ENCODE assay signal across 7 cellular contexts in genomic region chr15:99213187-99213811, GRCh38. TPM values are rescaled to one million over a fixed set of nuclear protein-coding genes. Genes with fewer than 3 reads are reported as not detected.
A peak's percentile ranks its signal among the peaks of the same experiment; 100 is the strongest.
DNase-seq lines count a peak whose midpoint lies in the region; ATAC-seq, FAIRE-seq and TF ChIP-seq lines count a peak whose summit lies in the region.

No MANE protein-coding gene starts in this region.

- H3K4me1 ChIP-seq in HepG2 (ENCODE audit: insufficient read depth, low read length): no peaks in the 10 kb centered on the region

- TF ChIP-seq CTCF in GM13976 (IDR thresholded peaks at IDR 0.05; ENCODE audit: borderline replicate concordance, control extremely low read depth, extremely low read depth, insufficient read depth, missing control alignments): peak; percentile 76
- peak; percentile 87 for TF ChIP-seq CTCF in HepG2 (CRISPR knock-in tag; IDR thresholded peaks at IDR 0.05)

- intact Hi-C loops in HepG2 (cut with micrococcal nuclease; ENCODE audit: unreplicated experiment): loop anchor here (1.0 kb wide), 3 partner anchors 108 to 137 kb away; partner anchors contain the start of gene SYNM

- TF ChIP-seq EP300 in HepG2 (IDR thresholded peaks at IDR 0.05; ENCODE audit: low read depth in 2 of 2, low read length in 2 of 2) (no peak), HepG2 (CRISPR knock-in tag; IDR thresholded peaks at IDR 0.05; ENCODE audit: borderline replicate concordance) (no peak)

- DNase-seq in GM13976 (ENCODE audit: low spot score) (peak; percentile 70), NCI-H2196 (lab: John Stamatoyannopoulos, UW; ENCODE audit: unreplicated experiment) (peak; percentile 45), HepG2 (ENCODE audit: low spot score) (peak; percentile 40)
- DNase-seq in activated CD4-positive, alpha-beta T cell treated with anti-CD3 and anti-CD28 coated beads for 4 hours: peak; percentile 34 to 53
- DNase-seq in stimulated activated CD4-positive, alpha-beta T cell treated with anti-CD3 and anti-CD28 coated beads, Interleukin-4, amount 100 ng/mL, for 4 hours: peak; percentile 38 to 56

- H4K20me1 ChIP-seq in HepG2 (ENCODE audit: insufficient read depth, low read length): no peaks in the 10 kb centered on the region

- WGBS in HepG2 (ENCODE audit: low lambda C conversion rate): 0% methylated on average over 1 of the region's 1 CpG

- TF ChIP-seq POLR2A in HepG2 (IDR thresholded peaks at IDR 0.05; ENCODE audit: insufficient read depth in 1 of 2, low read depth in 2 of 2, low read length in 2 of 2): no peak

- POLR2A ChIA-PET in HepG2 (lab: Yijun Ruan, JAX): no interaction called here

- H3K27ac ChIP-seq in HepG2 (ENCODE audit: extremely low read length, insufficient read depth, low read length): no peak overlapping the region

- CTCF ChIA-PET in HepG2 (lab: Yijun Ruan, JAX; ENCODE audit: low intra/inter-chr PET ratio, low total read pairs): interaction anchor here (1.3 to 2.7 kb wide), 4 partner anchors 109 to 771 kb away, joined by 4 to 35 read pairs (median 14); partner anchors contain the start of gene SYNM

- H3K36me3 ChIP-seq in HepG2 (replicated peaks in 1 of 2; ENCODE audit: control insufficient read depth in 1 of 2, insufficient read depth in 2 of 2, low read length in 2 of 2): peaks cover 2 to 22% of the 10 kb centered on the region in 2 experiments

- no peak overlapping the region for H3K4me2 ChIP-seq in HepG2 (ENCODE audit: low read depth, low read length)

- TF ChIP-seq RAD21 in HepG2 (CRISPR knock-in tag; IDR thresholded peaks at IDR 0.05): peak; percentile 84

- ATAC-seq in HG02798 (IDR thresholded peaks at IDR 0.05; ENCODE audit: poor library complexity, unreplicated experiment) (peak; percentile 79), HepG2 (peak; percentile 85)

- H3K4me3 ChIP-seq in HepG2 (replicated peaks in 1 of 3; ENCODE audit: insufficient read depth in 1 of 3, low read depth in 2 of 3, low read length in 3 of 3): no peak overlapping the region

- BruUV-seq in HepG2 (replicated peaks; lab: Mats Ljungman, UMichigan): no TSS peak

- FAIRE-seq in colon (lab: Jason Lieb, UNC): peak; percentile 57
- FAIRE-seq in HepG2 (lab: Jason Lieb, UNC): peak; percentile 81

- no peaks in the 10 kb centered on the region for H3K9me3 ChIP-seq in HepG2 (ENCODE audit: low read length)

- H3K9ac ChIP-seq in HepG2 (ENCODE audit: insufficient read depth, low read depth, low read length): no peak overlapping the region

- H2AFZ ChIP-seq in HepG2 (ENCODE audit: low read length): no peak overlapping the region

- in situ Hi-C loops in GM13976 (cut with MboI; ENCODE audit: low sequenced_read_pairs, unreplicated experiment) (loop anchor here (5.0 kb wide), 1 partner anchor 116 kb away; no protein-coding TSS in a partner anchor), HepG2 (cut with HindIII; ENCODE audit: extremely low pct_ligation_motif_present, low pct_unique_long_range_greater_than_20kb) (loop anchor here (5.0 kb wide), 1 partner anchor 111 kb away; no protein-coding TSS in a partner anchor)

- H3K79me2 ChIP-seq in HepG2 (ENCODE audit: insufficient read depth, low read length): no peaks in the 10 kb centered on the region

- no peaks in the 10 kb centered on the region for H3K27me3 ChIP-seq in HepG2 (ENCODE audit: control insufficient read depth in 1 of 2, insufficient read depth in 2 of 2, low read length in 2 of 2)

TF ChIP-seq in HepG2, 621 proteins besides CTCF, POLR2A, EP300 and RAD21 (continues in another document):
- TF ChIP-seq SPEN (CRISPR knock-in tag; IDR thresholded peaks at IDR 0.05; ENCODE audit: low read depth) (no peak), CCAR2 (optimal IDR thresholded peaks at IDR 0.05; ENCODE audit: low read depth, low read length) (no peak), ZFP36L2 (CRISPR knock-in tag; IDR thresholded peaks at IDR 0.05) (no peak), ZNF17 (CRISPR knock-in tag; IDR thresholded peaks at IDR 0.05) (no peak)

RNA-seq across cellular contexts. Expression of gene TTC23, which starts 36.1 kb away (rescaled TPM):
- 11.7 and 17.2 TPM in 2 replicates for total RNA-seq in HepG2 (2016; rRNA removed; fragmentation: Illumina TruSeq; extraction: Trizol)
- 3.1 TPM in 2 replicates for total RNA-seq in HepG2 (2016; cell fraction: cytosol; rRNA removed; fragmentation: Illumina TruSeq; extraction: Trizol; ENCODE audit: low read depth)
- 11.4 and 15.4 TPM in 2 replicates for total RNA-seq in HepG2 (2016; cell fraction: insoluble cytoplasmic fraction; rRNA removed; fragmentation: Illumina TruSeq; extraction: Trizol)
- total RNA-seq in HepG2 (2016; cell fraction: membrane; rRNA removed; fragmentation: Illumina TruSeq; extraction: Trizol): 5.6 and 6.5 TPM in 2 replicates
- 16.6 and 19.0 TPM in 2 replicates for total RNA-seq in HepG2 (2016; cell fraction: nucleus; rRNA removed; fragmentation: Illumina TruSeq; extraction: Trizol)
- polyA plus RNA-seq in HepG2 (2011; rRNA removed): 1.3 and 1.6 TPM in 2 replicates
- polyA plus RNA-seq in HepG2 (2011; cell fraction: cytosol; rRNA removed): 1.4 and 2.1 TPM in 2 replicates
- 3.2 and 3.5 TPM in 2 replicates for polyA plus RNA-seq in HepG2 (2011; cell fraction: nucleus; rRNA removed)
- polyA plus RNA-seq in HepG2 (2012): 5.4 and 7.4 TPM in 2 replicates
- polyA plus RNA-seq in HepG2 (2016; cell fraction: cytosol; fragmentation: Illumina TruSeq; extraction: Trizol; ENCODE audit: low read depth): 0.81 and 0.99 TPM in 2 replicates
- polyA plus RNA-seq in HepG2 (2016; cell fraction: insoluble cytoplasmic fraction; fragmentation: Illumina TruSeq; extraction: Trizol; ENCODE audit: low read depth): 9.0 and 11.6 TPM in 2 replicates
- 2.2 and 2.5 TPM in 2 replicates for polyA plus RNA-seq in HepG2 (2016; cell fraction: membrane; fragmentation: Illumina TruSeq; extraction: Trizol; ENCODE audit: low read depth)
- 9.0 and 11.1 TPM in 2 replicates for polyA plus RNA-seq in HepG2 (2016; cell fraction: nucleus; fragmentation: Illumina TruSeq; extraction: Trizol; ENCODE audit: insufficient read depth, low read depth)
- 2.3 and 7.2 TPM in 2 replicates for polyA minus RNA-seq in HepG2 (2011; rRNA and poly(A)+ RNA removed; ENCODE audit: low replicate concordance)
- polyA minus RNA-seq in HepG2 (2011; cell fraction: cytosol; rRNA and poly(A)+ RNA removed): 3.7 and 4.5 TPM in 2 replicates
- 9.8 and 11.1 TPM in 2 replicates for polyA minus RNA-seq in HepG2 (2011; cell fraction: nucleus; rRNA and poly(A)+ RNA removed)

RNA-seq across cellular contexts. Expression of gene LRRC28, which starts 38.0 kb away (rescaled TPM):
- total RNA-seq in HepG2 (2016; rRNA removed; fragmentation: Illumina TruSeq; extraction: Trizol): 17.5 and 18.8 TPM in 2 replicates
- total RNA-seq in HepG2 (2016; cell fraction: cytosol; rRNA removed; fragmentation: Illumina TruSeq; extraction: Trizol; ENCODE audit: low read depth): 22.7 and 24.8 TPM in 2 replicates
- 14.6 and 18.6 TPM in 2 replicates for total RNA-seq in HepG2 (2016; cell fraction: insoluble cytoplasmic fraction; rRNA removed; fragmentation: Illumina TruSeq; extraction: Trizol)
- total RNA-seq in HepG2 (2016; cell fraction: membrane; rRNA removed; fragmentation: Illumina TruSeq; extraction: Trizol): 31.8 and 32.3 TPM in 2 replicates
- 30.1 and 32.9 TPM in 2 replicates for total RNA-seq in HepG2 (2016; cell fraction: nucleus; rRNA removed; fragmentation: Illumina TruSeq; extraction: Trizol)
- polyA plus RNA-seq in HepG2 (2011; rRNA removed): 20.3 and 21.3 TPM in 2 replicates
- polyA plus RNA-seq in HepG2 (2011; cell fraction: cytosol; rRNA removed): 15.8 and 22.4 TPM in 2 replicates
- 10.8 and 11.3 TPM in 2 replicates for polyA plus RNA-seq in HepG2 (2011; cell fraction: nucleus; rRNA removed)
- polyA plus RNA-seq in HepG2 (2012): 17.0 and 18.9 TPM in 2 replicates
- 31.2 and 42.1 TPM in 2 replicates for polyA plus RNA-seq in HepG2 (2016; cell fraction: cytosol; fragmentation: Illumina TruSeq; extraction: Trizol; ENCODE audit: low read depth)
- 19.6 and 23.7 TPM in 2 replicates for polyA plus RNA-seq in HepG2 (2016; cell fraction: insoluble cytoplasmic fraction; fragmentation: Illumina TruSeq; extraction: Trizol; ENCODE audit: low read depth)
- 30.9 and 31.5 TPM in 2 replicates for polyA plus RNA-seq in HepG2 (2016; cell fraction: membrane; fragmentation: Illumina TruSeq; extraction: Trizol; ENCODE audit: low read depth)
- 17.0 and 20.4 TPM in 2 replicates for polyA plus RNA-seq in HepG2 (2016; cell fraction: nucleus; fragmentation: Illumina TruSeq; extraction: Trizol; ENCODE audit: insufficient read depth, low read depth)
- polyA minus RNA-seq in HepG2 (2011; rRNA and poly(A)+ RNA removed; ENCODE audit: low replicate concordance): 13.5 and 23.8 TPM in 2 replicates
- polyA minus RNA-seq in HepG2 (2011; cell fraction: cytosol; rRNA and poly(A)+ RNA removed): 8.9 and 11.3 TPM in 2 replicates
- polyA minus RNA-seq in HepG2 (2011; cell fraction: nucleus; rRNA and poly(A)+ RNA removed): 64.1 and 71.5 TPM in 2 replicates
